8 cellular contexts compared by ENCODE assay signal in the genomic region with DNA sequence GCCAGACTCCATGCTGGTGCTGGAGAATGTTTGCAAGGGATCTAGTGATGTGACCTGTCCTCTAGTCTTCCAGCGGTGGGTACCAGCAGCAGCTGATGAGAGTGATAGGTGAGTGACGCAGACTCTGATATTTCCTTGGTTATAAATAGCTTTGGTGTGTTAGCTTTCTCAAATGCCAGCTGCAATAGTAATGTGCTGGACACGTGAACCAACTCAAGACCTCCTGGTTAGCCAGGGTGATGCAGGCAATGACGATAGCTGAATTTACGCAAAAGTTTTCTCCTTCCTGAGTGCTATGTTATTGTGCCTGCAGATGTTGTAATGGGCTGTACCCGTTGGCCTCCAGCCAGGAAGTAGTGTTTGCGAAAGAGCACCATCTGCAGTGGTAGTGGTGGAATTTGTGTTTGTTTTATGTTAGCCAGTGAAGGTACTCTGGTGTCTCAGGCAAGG.
DNase-seq lines count a peak whose midpoint lies in the region; ATAC-seq and TF ChIP-seq lines count a peak whose summit lies in the region.

No MANE protein-coding gene starts in this region.

- peak overlapping the region; percentile 75; the same call in 2 of the 3 replicates for H2BK15ac ChIP-seq in IMR-90 (ENCODE audit: low read depth, low read length)

- H2AK9ac ChIP-seq in IMR-90 (replicated peaks; ENCODE audit: low read depth, low read length, poor library complexity), result peak overlapping the region; percentile 8

- no peak overlapping the region for H3K14ac ChIP-seq in IMR-90 (replicated peaks; ENCODE audit: low read depth, low read length)

- H3K36me3 ChIP-seq in A673 (ENCODE audit: insufficient read depth, low read length, poor library complexity, severe bottlenecking), result no peaks in the 10 kb centered on the region
- no peaks in the 10 kb centered on the region for H3K36me3 ChIP-seq in IMR-90 (ENCODE audit: control insufficient read depth, insufficient read depth, low read length)
- H3K36me3 ChIP-seq in adipocyte (ENCODE audit: control insufficient read depth, insufficient read depth, low read length, severe bottlenecking), result no peaks in the 10 kb centered on the region

- H3K9me1 ChIP-seq in IMR-90 (ENCODE audit: insufficient read depth, low read length), result peaks cover 11% of the 10 kb centered on the region

- 0 out of 2 replicates have a peak overlapping the region, but pooled peaks have one; percentile 0 for H3K4me2 ChIP-seq in IMR-90 (ENCODE audit: low read depth, low read length)

- CTCF ChIA-PET in A673 (lab: Charles Lee), result no interaction called here
- CTCF ChIA-PET in IMR-90 (lab: Yijun Ruan, JAX), result interaction anchor here (0.6 to 0.9 kb wide), 3 partner anchors 100 to 402 kb away, joined by 3 read pairs; no protein-coding TSS in a partner anchor

- dilution Hi-C loops in IMR-90 (cut with HindIII; ENCODE audit: low sequenced_read_pairs, unreplicated experiment), result no loop called here

- H4K91ac ChIP-seq in IMR-90 (ENCODE audit: insufficient read depth, low read depth, low read length), result peak overlapping the region; percentile 78

- TF ChIP-seq RAD21 in IMR-90 (IDR thresholded peaks at IDR 0.05; ENCODE audit: low read length), result peak; percentile 40

- H3K9me3 ChIP-seq in A673 (ENCODE audit: low read depth, low read length, poor library complexity, severe bottlenecking), result peaks cover 13% of the 10 kb centered on the region
- H3K9me3 ChIP-seq in IMR-90 (ENCODE audit: control insufficient read depth, insufficient read depth, low read length), result no peaks in the 10 kb centered on the region
- H3K9me3 ChIP-seq in adipocyte (ENCODE audit: control insufficient read depth, low read length), result peaks cover 20% of the 10 kb centered on the region

- H3K27ac ChIP-seq in A673 (ENCODE audit: low read depth, low read length, poor library complexity, severe bottlenecking) (no peak overlapping the region), IMR-90 (ENCODE audit: insufficient read depth, low read length) (peak overlapping the region; percentile 71)

- WGBS in IMR-90 (ENCODE audit: extremely low coverage in 2 of 2, insufficient read length in 1 of 2), 2 experiments, result 0% methylated on average over 6 of the region's 7 CpGs; no CpG with 5 or more reads in 1 of the 2 experiments

- H3K23ac ChIP-seq in IMR-90 (ENCODE audit: low read depth, low read length), result peak overlapping the region; percentile 75; the same call in 1 of the 2 replicates

- no peaks in the 10 kb centered on the region for H4K20me1 ChIP-seq in IMR-90 (ENCODE audit: insufficient read depth, low read length)

- H3K27me3 ChIP-seq in A673 (replicated peaks; ENCODE audit: insufficient read depth, low read depth, low read length, poor library complexity) (no peaks in the 10 kb centered on the region), IMR-90 (ENCODE audit: control insufficient read depth, insufficient read depth, low read length) (no peaks in the 10 kb centered on the region), adipocyte (replicated peaks; ENCODE audit: control insufficient read depth, insufficient read depth, low read length) (no peaks in the 10 kb centered on the region)

- TF ChIP-seq CTCF in A673 (conservative IDR thresholded peaks at IDR 0.05; ENCODE audit: low read depth, low read length), result no peak
- peak; percentile 29; the same call in 1 of the 2 replicates for TF ChIP-seq CTCF in IMR-90 (conservative IDR thresholded peaks at IDR 0.05; ENCODE audit: low read depth, low read length)

- H3K4me3 ChIP-seq in A673 (ENCODE audit: low read depth, low read length, poor library complexity, severe bottlenecking) (no peak overlapping the region), IMR-90 (ENCODE audit: insufficient read depth, low read depth, low read length) (no peak overlapping the region), adipocyte (ENCODE audit: low read length) (no peak overlapping the region)

- H4K5ac ChIP-seq in IMR-90 (ENCODE audit: low read depth, low read length), result peak overlapping the region; percentile 36

- H3K4me1 ChIP-seq in A673 (ENCODE audit: insufficient read depth, low read length, poor library complexity, severe bottlenecking) (no peaks in the 10 kb centered on the region), IMR-90 (ENCODE audit: control insufficient read depth, insufficient read depth, low read length) (peaks cover 16% of the 10 kb centered on the region), adipocyte (ENCODE audit: control insufficient read depth, insufficient read depth, low read length) (peaks cover 13% of the 10 kb centered on the region)

- peak overlapping the region; percentile 22; the same call in 1 of the 2 replicates for H3K56ac ChIP-seq in IMR-90 (ENCODE audit: extremely low read depth, insufficient read depth, low read length)

- peak overlapping the region; percentile 83 for H2BK5ac ChIP-seq in IMR-90 (ENCODE audit: low read depth, low read length, poor library complexity, severe bottlenecking)

- TF ChIP-seq POLR2A in IMR-90 (IDR thresholded peaks at IDR 0.05; ENCODE audit: low read depth, low read length), result no peak; the same call in 1 of the 2 replicates

- DNase-seq in A673 (ENCODE audit: low spot score), result peak; percentile 66
- peak; percentile 100 for DNase-seq in IMR-90
- DNase-seq in adipocyte (ENCODE audit: low read depth), result peak; percentile 92
- peak; percentile 87 for DNase-seq in kidney tubule cell (ENCODE audit: low spot score)
- no peak for DNase-seq in stimulated activated naive CD8-positive, alpha-beta T cell treated with anti-CD3 and anti-CD28 coated beads, Interleukin-15, Interleukin-2, amounts not matched to agents 100 U/mL and 50 U/mL, for 24 hours
- no peak for DNase-seq in NCI-H187 (lab: John Stamatoyannopoulos, UW)

- H3K18ac ChIP-seq in IMR-90 (ENCODE audit: low read depth, low read length), result peak overlapping the region; percentile 45

- POLR2A ChIA-PET in A673 (lab: Charles Lee; ENCODE audit: low non-redundant PET) (no interaction called here), IMR-90 (lab: Charles Lee; ENCODE audit: unreplicated experiment) (interaction anchor here (0.6 kb wide), 1 partner anchor 385 kb away, joined by 6 read pairs; no protein-coding TSS in a partner anchor)

- in situ Hi-C loops in IMR-90 (cut with MboI; ENCODE audit: low sequenced_read_pairs), result no loop called here

- peak overlapping the region; percentile 64 to 71 for H4K8ac ChIP-seq in IMR-90 (ENCODE audit: low read depth in 2 of 2, low read length in 2 of 2)

- peak overlapping the region; percentile 84 for H2BK120ac ChIP-seq in IMR-90 (ENCODE audit: low read depth, low read length)

- H3K9ac ChIP-seq in IMR-90 (ENCODE audit: low read depth, low read length) (no peak overlapping the region), adipocyte (ENCODE audit: low read length) (no peak overlapping the region)

- peak overlapping the region; percentile 91 for H2AK5ac ChIP-seq in IMR-90 (ENCODE audit: low read depth, low read length)

- peak; percentile 92 for ATAC-seq in IMR-90 (ENCODE audit: low read depth)
- ATAC-seq in HG02970 (IDR thresholded peaks at IDR 0.05; ENCODE audit: low FRiP score, unreplicated experiment), result no peak
- no peak for ATAC-seq in stimulated activated naive CD8-positive, alpha-beta T cell treated with anti-CD3 and anti-CD28 coated beads, Interleukin-15, Interleukin-2, amounts not matched to agents 100 U/mL and 50 U/mL, for 24 hours
- no peak for ATAC-seq in HG03196 (IDR thresholded peaks at IDR 0.05; ENCODE audit: unreplicated experiment)

- peak overlapping the region; percentile 87 for H3K4ac ChIP-seq in IMR-90 (ENCODE audit: low read depth, low read length)

- BruUV-seq in A673 (replicated peaks; lab: Mats Ljungman, UMichigan) (no TSS peak), IMR-90 (replicated peaks; lab: Mats Ljungman, UMichigan) (no TSS peak)

- H3K79me1 ChIP-seq in IMR-90 (ENCODE audit: low read depth in 1 of 2, low read length in 2 of 2), result 0 out of 4 replicates have a peak, but pooled peaks cover 0 to 3% of the 10 kb centered on the region in 2 experiments

- intact Hi-C loops in A673 (cut with micrococcal nuclease; ENCODE audit: unreplicated experiment), result loop anchor here (10.0 kb wide), 1 partner anchor 492 kb away; no protein-coding TSS in a partner anchor
- intact Hi-C loops in IMR-90 (cut with micrococcal nuclease), result no loop called here

- peak overlapping the region; percentile 93; the same call in 1 of the 2 replicates for H2BK20ac ChIP-seq in IMR-90 (ENCODE audit: low read depth, low read length)

- H2AFZ ChIP-seq in IMR-90 (replicated peaks; ENCODE audit: low read length, poor library complexity), result peak overlapping the region; percentile 57

TF ChIP-seq in IMR-90, 13 proteins besides CTCF, POLR2A, EP300 and RAD21 (continues in another document):
- TF ChIP-seq RCOR1 (IDR thresholded peaks at IDR 0.05; ENCODE audit: insufficient replicate concordance, low read length), result peak; percentile 65
- no peak for TF ChIP-seq MAZ (IDR thresholded peaks at IDR 0.05; ENCODE audit: borderline replicate concordance, low read depth, low read length)
- 0 out of 2 replicates have a peak, but pooled peaks have one; percentile 45 for TF ChIP-seq CHD1 (IDR thresholded peaks at IDR 0.05; ENCODE audit: low read depth, low read length)
- TF ChIP-seq, protein P1, sequence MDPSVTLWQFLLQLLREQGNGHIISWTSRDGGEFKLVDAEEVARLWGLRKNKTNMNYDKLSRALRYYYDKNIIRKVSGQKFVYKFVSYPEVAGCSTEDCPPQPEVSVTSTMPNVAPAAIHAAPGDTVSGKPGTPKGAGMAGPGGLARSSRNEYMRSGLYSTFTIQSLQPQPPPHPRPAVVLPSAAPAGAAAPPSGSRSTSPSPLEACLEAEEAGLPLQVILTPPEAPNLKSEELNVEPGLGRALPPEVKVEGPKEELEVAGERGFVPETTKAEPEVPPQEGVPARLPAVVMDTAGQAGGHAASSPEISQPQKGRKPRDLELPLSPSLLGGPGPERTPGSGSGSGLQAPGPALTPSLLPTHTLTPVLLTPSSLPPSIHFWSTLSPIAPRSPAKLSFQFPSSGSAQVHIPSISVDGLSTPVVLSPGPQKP (IDR thresholded peaks at IDR 0.05; ENCODE audit: borderline replicate concordance, low read depth, low read length), result no peak
- TF ChIP-seq SMC3 (IDR thresholded peaks at IDR 0.05; ENCODE audit: low read depth, low read length), result peak; percentile 32; the same call in 1 of the 2 replicates
- 0 out of 2 replicates have a peak, but pooled peaks have one; percentile 13 for TF ChIP-seq MAFK (IDR thresholded peaks at IDR 0.05; ENCODE audit: low read depth, low read length)
- peak; percentile 99 for TF ChIP-seq CEBPB (IDR thresholded peaks at IDR 0.05; ENCODE audit: low read depth, low read length)
- TF ChIP-seq, protein P2, sequence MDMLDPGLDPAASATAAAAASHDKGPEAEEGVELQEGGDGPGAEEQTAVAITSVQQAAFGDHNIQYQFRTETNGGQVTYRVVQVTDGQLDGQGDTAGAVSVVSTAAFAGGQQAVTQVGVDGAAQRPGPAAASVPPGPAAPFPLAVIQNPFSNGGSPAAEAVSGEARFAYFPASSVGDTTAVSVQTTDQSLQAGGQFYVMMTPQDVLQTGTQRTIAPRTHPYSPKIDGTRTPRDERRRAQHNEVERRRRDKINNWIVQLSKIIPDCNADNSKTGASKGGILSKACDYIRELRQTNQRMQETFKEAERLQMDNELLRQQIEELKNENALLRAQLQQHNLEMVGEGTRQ (IDR thresholded peaks at IDR 0.05; ENCODE audit: low read depth, low read length), result peak; percentile 90
- TF ChIP-seq FOS (IDR thresholded peaks at IDR 0.05; ENCODE audit: low read depth, low read length), result peak; percentile 76
- peak; percentile 97 for TF ChIP-seq BHLHE40 (IDR thresholded peaks at IDR 0.05; ENCODE audit: low read depth, low read length)

Comparison
In these comparisons a context has a peak if more than half of its experiments do, and no peak if none do; other contexts are left out.
1. DNase-seq: peak in A673 (single experiment), IMR-90 (single experiment), adipocyte (single experiment) and kidney tubule cell (single experiment); none in stimulated activated naive CD8-positive, alpha-beta T cell treated with anti-CD3 and anti-CD28 coated beads, Interleukin-15, Interleukin-2, amounts not matched to agents 100 U/mL and 50 U/mL, for 24 hours (single experiment) and NCI-H187 (0 of 2).